ENCODE assay signal across 1 cellular context in the genomic region with DNA sequence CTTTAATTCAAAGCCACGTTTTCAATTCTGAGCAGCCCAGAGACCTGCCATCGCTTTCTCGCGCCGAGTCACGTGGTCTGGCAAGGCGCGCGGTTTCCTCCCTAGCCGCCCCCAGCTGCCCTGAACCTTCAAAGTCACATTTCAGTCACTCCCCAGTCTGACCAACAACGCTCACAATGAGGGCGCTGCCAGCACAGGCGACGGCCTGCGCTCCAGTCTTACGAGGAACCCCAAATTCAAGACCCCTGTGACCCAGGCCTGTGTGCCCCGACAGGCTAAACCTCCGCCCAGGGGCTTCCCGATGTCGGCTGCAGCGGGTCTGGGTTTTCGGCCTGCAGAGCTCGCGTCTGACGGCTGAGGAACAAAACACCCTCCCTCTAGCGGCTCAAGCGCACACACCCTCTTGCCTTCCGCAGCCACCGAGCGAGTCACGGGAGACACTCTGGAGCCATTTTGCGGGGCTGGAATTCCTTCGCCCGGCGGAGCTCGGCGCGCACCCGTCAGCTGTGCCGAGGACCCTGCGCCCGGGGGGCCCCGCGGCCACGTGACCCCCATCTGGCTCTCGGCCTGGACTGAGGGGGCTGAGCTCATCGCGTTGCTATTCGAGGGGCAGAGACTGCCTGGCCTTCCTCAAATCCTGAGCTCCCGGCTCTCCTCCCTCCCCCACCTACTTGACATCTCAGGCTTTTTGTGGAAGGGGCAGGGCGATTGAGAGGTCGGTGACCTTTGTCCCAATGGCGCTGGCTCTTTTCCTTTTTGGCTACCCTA.
TF ChIP-seq lines count a peak whose summit lies in the region.

No MANE protein-coding gene starts in this region.

TF ChIP-seq in HepG2, 621 proteins besides CTCF, POLR2A, EP300 and RAD21 (continued from another document and continues in another):
- TF ChIP-seq FOXA1 (IDR thresholded peaks at IDR 0.05) (no peak), FOXA1 (CRISPR knock-in tag; IDR thresholded peaks at IDR 0.05) (no peak), ZNF441 (CRISPR knock-in tag; IDR thresholded peaks at IDR 0.05; ENCODE audit: borderline replicate concordance) (peak; percentile 45; the same call in 1 of the 2 replicates), ZNF317 (CRISPR knock-in tag; IDR thresholded peaks at IDR 0.05) (0 out of 2 replicates have a peak, but pooled peaks have one; percentile 14), MEIS2 (CRISPR knock-in tag; IDR thresholded peaks at IDR 0.05) (peak; percentile 50; the same call in 1 of the 2 replicates), PAX8 (CRISPR knock-in tag; IDR thresholded peaks at IDR 0.05; ENCODE audit: borderline replicate concordance) (peak; percentile 63; the same call in 1 of the 2 replicates), ZNF557 (CRISPR knock-in tag; IDR thresholded peaks at IDR 0.05) (no peak), MTF2 (CRISPR knock-in tag; IDR thresholded peaks at IDR 0.05; ENCODE audit: borderline replicate concordance) (0 out of 2 replicates have a peak, but pooled peaks have one; percentile 43), ZNF83 (CRISPR knock-in tag; IDR thresholded peaks at IDR 0.05; ENCODE audit: borderline replicate concordance) (no peak), MED13 (CRISPR knock-in tag; IDR thresholded peaks at IDR 0.05) (no peak), MBNL3 (CRISPR knock-in tag; conservative IDR thresholded peaks at IDR 0.05) (no peak), RXRB (CRISPR knock-in tag; IDR thresholded peaks at IDR 0.05; ENCODE audit: borderline replicate concordance) (0 out of 2 replicates have a peak, but pooled peaks have one; percentile 9), MTA3 (CRISPR knock-in tag; IDR thresholded peaks at IDR 0.05) (no peak), ZNF605 (CRISPR knock-in tag; IDR thresholded peaks at IDR 0.05) (peak; percentile 67), ZNF251 (CRISPR knock-in tag; IDR thresholded peaks at IDR 0.05) (0 out of 2 replicates have a peak, but pooled peaks have one; percentile 56), ZNF20 (CRISPR knock-in tag; IDR thresholded peaks at IDR 0.05) (no peak), NCOA1 (CRISPR knock-in tag; IDR thresholded peaks at IDR 0.05) (peak; percentile 67; the same call in 1 of the 2 replicates), ZNF224 (CRISPR knock-in tag; IDR thresholded peaks at IDR 0.05) (no peak; the same call in 1 of the 2 replicates), ZNF558 (CRISPR knock-in tag; IDR thresholded peaks at IDR 0.05; ENCODE audit: borderline replicate concordance) (no peak), SRSF9 (IDR thresholded peaks at IDR 0.05; ENCODE audit: borderline replicate concordance, insufficient read depth, low read depth, low read length, poor library complexity, severe bottlenecking) (no peak), ZNF780A (CRISPR knock-in tag; IDR thresholded peaks at IDR 0.05) (no peak), RNF2 (conservative IDR thresholded peaks at IDR 0.05; ENCODE audit: low read depth) (peak; percentile 83), ZNF670 (CRISPR knock-in tag; IDR thresholded peaks at IDR 0.05; ENCODE audit: borderline replicate concordance) (peak; percentile 82; the same call in 1 of the 2 replicates), ZNF350 (CRISPR knock-in tag; IDR thresholded peaks at IDR 0.05; ENCODE audit: borderline replicate concordance, low read depth) (peak; percentile 74), ZNF292 (CRISPR knock-in tag; IDR thresholded peaks at IDR 0.05; ENCODE audit: borderline replicate concordance, low read depth) (peak; percentile 68), ZEB1 (IDR thresholded peaks at IDR 0.05; ENCODE audit: insufficient replicate concordance, low read depth) (no peak), HES4 (CRISPR knock-in tag; IDR thresholded peaks at IDR 0.05; ENCODE audit: borderline replicate concordance) (no peak), MYC (CRISPR knock-in tag; IDR thresholded peaks at IDR 0.05; ENCODE audit: borderline replicate concordance) (peak; percentile 65), ZSCAN22 (CRISPR knock-in tag; IDR thresholded peaks at IDR 0.05) (0 out of 2 replicates have a peak, but pooled peaks have one; percentile 33), SIX1 (CRISPR knock-in tag; IDR thresholded peaks at IDR 0.05; ENCODE audit: borderline replicate concordance) (no peak), TBX3 (IDR thresholded peaks at IDR 0.05; ENCODE audit: borderline replicate concordance) (no peak), ZFP62 (CRISPR knock-in tag; IDR thresholded peaks at IDR 0.05) (no peak), SP4 (CRISPR knock-in tag; IDR thresholded peaks at IDR 0.05) (0 out of 2 replicates have a peak, but pooled peaks have one; percentile 32), ZNF124 (CRISPR knock-in tag; IDR thresholded peaks at IDR 0.05) (no peak), BRCA1 (CRISPR knock-in tag; IDR thresholded peaks at IDR 0.05) (no peak; the same call in 1 of the 2 replicates), ZNF543 (CRISPR knock-in tag; IDR thresholded peaks at IDR 0.05) (peak; percentile 87)
- TF ChIP-seq, protein P1, sequence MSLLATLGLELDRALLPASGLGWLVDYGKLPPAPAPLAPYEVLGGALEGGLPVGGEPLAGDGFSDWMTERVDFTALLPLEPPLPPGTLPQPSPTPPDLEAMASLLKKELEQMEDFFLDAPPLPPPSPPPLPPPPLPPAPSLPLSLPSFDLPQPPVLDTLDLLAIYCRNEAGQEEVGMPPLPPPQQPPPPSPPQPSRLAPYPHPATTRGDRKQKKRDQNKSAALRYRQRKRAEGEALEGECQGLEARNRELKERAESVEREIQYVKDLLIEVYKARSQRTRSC (CRISPR knock-in tag; IDR thresholded peaks at IDR 0.05; ENCODE audit: low read depth): no peak
- TF ChIP-seq, protein P2, sequence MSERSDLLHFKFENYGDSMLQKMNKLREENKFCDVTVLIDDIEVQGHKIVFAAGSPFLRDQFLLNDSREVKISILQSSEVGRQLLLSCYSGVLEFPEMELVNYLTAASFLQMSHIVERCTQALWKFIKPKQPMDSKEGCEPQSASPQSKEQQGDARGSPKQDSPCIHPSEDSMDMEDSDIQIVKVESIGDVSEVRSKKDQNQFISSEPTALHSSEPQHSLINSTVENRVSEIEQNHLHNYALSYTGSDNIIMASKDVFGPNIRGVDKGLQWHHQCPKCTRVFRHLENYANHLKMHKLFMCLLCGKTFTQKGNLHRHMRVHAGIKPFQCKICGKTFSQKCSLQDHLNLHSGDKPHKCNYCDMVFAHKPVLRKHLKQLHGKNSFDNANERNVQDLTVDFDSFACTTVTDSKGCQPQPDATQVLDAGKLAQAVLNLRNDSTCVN (CRISPR knock-in tag; IDR thresholded peaks at IDR 0.05; ENCODE audit: borderline replicate concordance): no peak
- TF ChIP-seq, protein P3, sequence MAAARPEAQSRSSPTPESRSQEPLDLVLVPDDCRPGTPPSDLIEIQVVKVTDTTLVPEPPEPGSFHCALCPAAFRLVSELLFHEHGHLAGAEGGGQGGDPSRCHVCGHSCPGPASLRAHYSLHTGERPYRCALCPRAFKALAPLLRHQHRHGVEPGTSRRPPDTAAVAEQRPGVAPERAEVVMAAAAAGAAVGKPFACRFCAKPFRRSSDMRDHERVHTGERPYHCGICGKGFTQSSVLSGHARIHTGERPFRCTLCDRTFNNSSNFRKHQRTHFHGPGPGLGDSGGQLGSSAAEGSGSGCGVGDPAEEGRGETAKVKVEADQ (CRISPR knock-in tag; IDR thresholded peaks at IDR 0.05; ENCODE audit: borderline replicate concordance): no peak
- TF ChIP-seq, protein P4, sequence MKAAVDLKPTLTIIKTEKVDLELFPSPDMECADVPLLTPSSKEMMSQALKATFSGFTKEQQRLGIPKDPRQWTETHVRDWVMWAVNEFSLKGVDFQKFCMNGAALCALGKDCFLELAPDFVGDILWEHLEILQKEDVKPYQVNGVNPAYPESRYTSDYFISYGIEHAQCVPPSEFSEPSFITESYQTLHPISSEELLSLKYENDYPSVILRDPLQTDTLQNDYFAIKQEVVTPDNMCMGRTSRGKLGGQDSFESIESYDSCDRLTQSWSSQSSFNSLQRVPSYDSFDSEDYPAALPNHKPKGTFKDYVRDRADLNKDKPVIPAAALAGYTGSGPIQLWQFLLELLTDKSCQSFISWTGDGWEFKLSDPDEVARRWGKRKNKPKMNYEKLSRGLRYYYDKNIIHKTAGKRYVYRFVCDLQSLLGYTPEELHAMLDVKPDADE (CRISPR knock-in tag; IDR thresholded peaks at IDR 0.05): no peak
- TF ChIP-seq, protein P5, sequence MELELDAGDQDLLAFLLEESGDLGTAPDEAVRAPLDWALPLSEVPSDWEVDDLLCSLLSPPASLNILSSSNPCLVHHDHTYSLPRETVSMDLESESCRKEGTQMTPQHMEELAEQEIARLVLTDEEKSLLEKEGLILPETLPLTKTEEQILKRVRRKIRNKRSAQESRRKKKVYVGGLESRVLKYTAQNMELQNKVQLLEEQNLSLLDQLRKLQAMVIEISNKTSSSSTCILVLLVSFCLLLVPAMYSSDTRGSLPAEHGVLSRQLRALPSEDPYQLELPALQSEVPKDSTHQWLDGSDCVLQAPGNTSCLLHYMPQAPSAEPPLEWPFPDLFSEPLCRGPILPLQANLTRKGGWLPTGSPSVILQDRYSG (CRISPR knock-in tag; IDR thresholded peaks at IDR 0.05): no peak
- TF ChIP-seq, protein P6, sequence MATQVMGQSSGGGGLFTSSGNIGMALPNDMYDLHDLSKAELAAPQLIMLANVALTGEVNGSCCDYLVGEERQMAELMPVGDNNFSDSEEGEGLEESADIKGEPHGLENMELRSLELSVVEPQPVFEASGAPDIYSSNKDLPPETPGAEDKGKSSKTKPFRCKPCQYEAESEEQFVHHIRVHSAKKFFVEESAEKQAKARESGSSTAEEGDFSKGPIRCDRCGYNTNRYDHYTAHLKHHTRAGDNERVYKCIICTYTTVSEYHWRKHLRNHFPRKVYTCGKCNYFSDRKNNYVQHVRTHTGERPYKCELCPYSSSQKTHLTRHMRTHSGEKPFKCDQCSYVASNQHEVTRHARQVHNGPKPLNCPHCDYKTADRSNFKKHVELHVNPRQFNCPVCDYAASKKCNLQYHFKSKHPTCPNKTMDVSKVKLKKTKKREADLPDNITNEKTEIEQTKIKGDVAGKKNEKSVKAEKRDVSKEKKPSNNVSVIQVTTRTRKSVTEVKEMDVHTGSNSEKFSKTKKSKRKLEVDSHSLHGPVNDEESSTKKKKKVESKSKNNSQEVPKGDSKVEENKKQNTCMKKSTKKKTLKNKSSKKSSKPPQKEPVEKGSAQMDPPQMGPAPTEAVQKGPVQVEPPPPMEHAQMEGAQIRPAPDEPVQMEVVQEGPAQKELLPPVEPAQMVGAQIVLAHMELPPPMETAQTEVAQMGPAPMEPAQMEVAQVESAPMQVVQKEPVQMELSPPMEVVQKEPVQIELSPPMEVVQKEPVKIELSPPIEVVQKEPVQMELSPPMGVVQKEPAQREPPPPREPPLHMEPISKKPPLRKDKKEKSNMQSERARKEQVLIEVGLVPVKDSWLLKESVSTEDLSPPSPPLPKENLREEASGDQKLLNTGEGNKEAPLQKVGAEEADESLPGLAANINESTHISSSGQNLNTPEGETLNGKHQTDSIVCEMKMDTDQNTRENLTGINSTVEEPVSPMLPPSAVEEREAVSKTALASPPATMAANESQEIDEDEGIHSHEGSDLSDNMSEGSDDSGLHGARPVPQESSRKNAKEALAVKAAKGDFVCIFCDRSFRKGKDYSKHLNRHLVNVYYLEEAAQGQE (IDR thresholded peaks at IDR 0.05; ENCODE audit: borderline replicate concordance in 1 of 2, low read depth in 1 of 2, low read length in 2 of 2): peak in 1 of 2 experiments; percentile 24; a peak in 1 of 4 replicates
- TF ChIP-seq, protein P7, sequence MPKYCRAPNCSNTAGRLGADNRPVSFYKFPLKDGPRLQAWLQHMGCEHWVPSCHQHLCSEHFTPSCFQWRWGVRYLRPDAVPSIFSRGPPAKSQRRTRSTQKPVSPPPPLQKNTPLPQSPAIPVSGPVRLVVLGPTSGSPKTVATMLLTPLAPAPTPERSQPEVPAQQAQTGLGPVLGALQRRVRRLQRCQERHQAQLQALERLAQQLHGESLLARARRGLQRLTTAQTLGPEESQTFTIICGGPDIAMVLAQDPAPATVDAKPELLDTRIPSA (CRISPR knock-in tag; IDR thresholded peaks at IDR 0.05; ENCODE audit: borderline replicate concordance): no peak
- TF ChIP-seq, protein P8, sequence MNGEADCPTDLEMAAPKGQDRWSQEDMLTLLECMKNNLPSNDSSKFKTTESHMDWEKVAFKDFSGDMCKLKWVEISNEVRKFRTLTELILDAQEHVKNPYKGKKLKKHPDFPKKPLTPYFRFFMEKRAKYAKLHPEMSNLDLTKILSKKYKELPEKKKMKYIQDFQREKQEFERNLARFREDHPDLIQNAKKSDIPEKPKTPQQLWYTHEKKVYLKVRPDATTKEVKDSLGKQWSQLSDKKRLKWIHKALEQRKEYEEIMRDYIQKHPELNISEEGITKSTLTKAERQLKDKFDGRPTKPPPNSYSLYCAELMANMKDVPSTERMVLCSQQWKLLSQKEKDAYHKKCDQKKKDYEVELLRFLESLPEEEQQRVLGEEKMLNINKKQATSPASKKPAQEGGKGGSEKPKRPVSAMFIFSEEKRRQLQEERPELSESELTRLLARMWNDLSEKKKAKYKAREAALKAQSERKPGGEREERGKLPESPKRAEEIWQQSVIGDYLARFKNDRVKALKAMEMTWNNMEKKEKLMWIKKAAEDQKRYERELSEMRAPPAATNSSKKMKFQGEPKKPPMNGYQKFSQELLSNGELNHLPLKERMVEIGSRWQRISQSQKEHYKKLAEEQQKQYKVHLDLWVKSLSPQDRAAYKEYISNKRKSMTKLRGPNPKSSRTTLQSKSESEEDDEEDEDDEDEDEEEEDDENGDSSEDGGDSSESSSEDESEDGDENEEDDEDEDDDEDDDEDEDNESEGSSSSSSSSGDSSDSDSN (CRISPR knock-in tag; IDR thresholded peaks at IDR 0.05): peak; percentile 86
